Comparison of ENCODE assay signal across 2 cellular contexts in the genomic region with DNA sequence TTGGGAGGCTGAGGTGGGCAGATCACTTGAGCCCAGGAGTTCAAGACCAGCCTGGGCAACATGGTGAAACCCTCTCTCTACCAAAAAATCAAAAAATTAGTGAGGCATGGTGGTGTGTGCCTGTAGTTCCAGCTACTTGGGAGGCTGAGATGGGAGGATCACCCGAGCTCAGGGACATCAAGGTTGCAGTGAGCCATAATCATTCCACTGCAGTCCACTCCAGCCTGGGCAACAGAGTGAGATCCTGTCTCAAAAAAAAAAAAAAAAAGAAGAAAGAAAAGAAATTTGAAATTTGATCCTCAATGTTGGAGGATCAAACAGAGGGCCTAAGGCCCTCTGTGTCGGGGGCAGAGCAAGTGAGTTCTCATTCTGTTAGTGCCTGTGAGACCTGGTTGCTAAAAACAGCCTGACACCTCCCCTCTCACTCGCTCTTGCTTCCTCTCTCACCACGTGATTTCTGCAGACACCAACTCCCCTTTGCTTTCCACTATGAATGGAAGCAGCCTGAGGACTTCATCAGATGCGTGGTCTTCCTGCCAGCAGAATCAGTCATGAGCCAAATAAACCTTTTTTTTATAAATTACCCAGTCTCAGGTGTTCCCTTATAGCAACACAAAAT.
TF ChIP-seq lines count a peak whose summit lies in the region.

No MANE protein-coding gene starts in this region.

TF ChIP-seq in HEK293T, 16 proteins besides CTCF, POLR2A, EP300 and RAD21:
- no peak for TF ChIP-seq SP1 (IDR thresholded peaks at IDR 0.05)
- peak; percentile 83 for TF ChIP-seq ZNF384 (IDR thresholded peaks at IDR 0.05)

TF ChIP-seq in IMR-90, 13 proteins besides CTCF, POLR2A, EP300 and RAD21:
- TF ChIP-seq CEBPB (IDR thresholded peaks at IDR 0.05; ENCODE audit: low read depth, low read length) = no peak
- TF ChIP-seq NFE2L2 (IDR thresholded peaks at IDR 0.05; ENCODE audit: low read depth, low read length) = no peak
- no peak for TF ChIP-seq RFX5 (IDR thresholded peaks at IDR 0.05; ENCODE audit: low read depth, low read length)
- TF ChIP-seq SMC3 (IDR thresholded peaks at IDR 0.05; ENCODE audit: low read depth, low read length) = no peak
- no peak for TF ChIP-seq FOS (IDR thresholded peaks at IDR 0.05; ENCODE audit: low read depth, low read length)
- no peak for TF ChIP-seq RCOR1 (IDR thresholded peaks at IDR 0.05; ENCODE audit: insufficient replicate concordance, low read length)
